2 cellular contexts compared by ENCODE assay signal in the genomic region with DNA sequence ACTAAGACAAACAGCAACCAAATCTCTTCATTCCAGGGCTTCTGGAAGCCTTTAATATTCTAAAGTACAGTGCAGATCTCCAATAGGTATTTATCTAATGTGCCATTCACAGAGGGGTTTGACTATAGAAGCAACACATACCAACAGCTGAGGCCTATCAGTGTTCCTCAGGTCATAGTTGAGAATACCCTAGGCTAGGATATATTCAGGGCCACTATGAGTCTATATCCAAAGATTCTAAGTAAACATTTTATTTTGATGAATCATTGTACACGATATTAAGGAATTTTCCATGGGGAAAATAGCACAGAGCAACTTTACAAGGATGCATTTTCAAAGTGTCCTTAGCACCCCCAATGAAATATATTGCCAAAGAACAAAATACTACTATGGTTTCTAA.
TF ChIP-seq lines count a peak whose summit lies in the region.

No MANE protein-coding gene starts in this region.

TF ChIP-seq in SK-N-SH, 30 proteins besides CTCF, POLR2A, EP300 and RAD21:
- TF ChIP-seq FOSL2 (IDR thresholded peaks at IDR 0.05; ENCODE audit: borderline replicate concordance, low read depth) = peak; percentile 20; the same call in 1 of the 2 replicates
- TF ChIP-seq SMC3 (IDR thresholded peaks at IDR 0.05; ENCODE audit: low read depth, low read length) = no peak
- no peak for TF ChIP-seq RXRA (IDR thresholded peaks at IDR 0.05; ENCODE audit: borderline replicate concordance, low read depth)

TF ChIP-seq in SK-N-SH treated with all-trans-retinoic acid at 6 μM for 48 hours, 23 proteins besides CTCF, POLR2A, EP300 and RAD21:
- no peak for TF ChIP-seq SNAI2 (CRISPR knock-in tag; IDR thresholded peaks at IDR 0.05)
- TF ChIP-seq TCF4 (CRISPR knock-in tag; IDR thresholded peaks at IDR 0.05; ENCODE audit: borderline replicate concordance) = no peak
- no peak for TF ChIP-seq ZFP3 (CRISPR knock-in tag; IDR thresholded peaks at IDR 0.05)
- TF ChIP-seq OSR1 (CRISPR knock-in tag; IDR thresholded peaks at IDR 0.05) = no peak
- TF ChIP-seq ZNF70 (CRISPR knock-in tag; IDR thresholded peaks at IDR 0.05) = no peak
- no peak for TF ChIP-seq ISL1 (CRISPR knock-in tag; IDR thresholded peaks at IDR 0.05)
- TF ChIP-seq, protein P1, sequence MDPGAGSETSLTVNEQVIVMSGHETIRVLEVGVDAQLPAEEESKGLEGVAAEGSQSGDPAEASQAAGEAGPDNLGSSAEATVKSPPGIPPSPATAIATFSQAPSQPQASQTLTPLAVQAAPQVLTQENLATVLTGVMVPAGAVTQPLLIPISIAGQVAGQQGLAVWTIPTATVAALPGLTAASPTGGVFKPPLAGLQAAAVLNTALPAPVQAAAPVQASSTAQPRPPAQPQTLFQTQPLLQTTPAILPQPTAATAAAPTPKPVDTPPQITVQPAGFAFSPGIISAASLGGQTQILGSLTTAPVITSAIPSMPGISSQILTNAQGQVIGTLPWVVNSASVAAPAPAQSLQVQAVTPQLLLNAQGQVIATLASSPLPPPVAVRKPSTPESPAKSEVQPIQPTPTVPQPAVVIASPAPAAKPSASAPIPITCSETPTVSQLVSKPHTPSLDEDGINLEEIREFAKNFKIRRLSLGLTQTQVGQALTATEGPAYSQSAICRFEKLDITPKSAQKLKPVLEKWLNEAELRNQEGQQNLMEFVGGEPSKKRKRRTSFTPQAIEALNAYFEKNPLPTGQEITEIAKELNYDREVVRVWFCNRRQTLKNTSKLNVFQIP (CRISPR knock-in tag; IDR thresholded peaks at IDR 0.05; ENCODE audit: borderline replicate concordance, low read depth) = no peak
